ENCODE assay signal across 11 cellular contexts in genomic region chr17:50195196-50195865, GRCh38. TPM values are rescaled to one million over a fixed set of nuclear protein-coding genes. Genes with fewer than 3 reads are reported as not detected.
A peak's percentile ranks its signal among the peaks of the same experiment; 100 is the strongest.
DNase-seq lines count a peak whose midpoint lies in the region; ATAC-seq and TF ChIP-seq lines count a peak whose summit lies in the region.
"Had no signal": no experiment of that assay in that cellular context is flagged by ENCODE, and none has a peak within 500 bp of the region (broad histone marks: within the 10 kb centered on the region; RNA-seq: fewer than 3 reads in every experiment).

No MANE protein-coding gene starts in this region.

- H3K27me3 ChIP-seq in cardiac muscle cell = no peaks in the 10 kb centered on the region
- peaks cover 10% of the 10 kb centered on the region for H3K27me3 ChIP-seq in adrenal gland
- H3K27me3 ChIP-seq in H7 (ENCODE audit: control insufficient read depth, insufficient read depth, low read length) = no peaks in the 10 kb centered on the region

- intact Hi-C loops in cardiac septum (cut with DNase I) = no loop called here
- intact Hi-C loops in adrenal gland (cut with DNase I) = no loop called here

- H3K4me1 ChIP-seq in cardiac muscle cell (ENCODE audit: low read depth) (peaks cover 9% of the 10 kb centered on the region), adrenal gland (replicated peaks in 1 of 2) (peaks cover 3 to 7% of the 10 kb centered on the region in 2 donors)

- peaks cover 15% of the 10 kb centered on the region for H3K4me1 Mint-ChIP-seq in nephron progenitor cell

- H3K27ac ChIP-seq in cardiac muscle cell = no peak overlapping the region
- peak overlapping the region; percentile 92 to 97 for H3K27ac ChIP-seq in coronary artery
- no peak overlapping the region for H3K27ac ChIP-seq in adrenal gland

- TF ChIP-seq POLR2A in adrenal gland (IDR thresholded peaks at IDR 0.05) = no peak

- H3K4me3 Mint-ChIP-seq in nephron progenitor cell = no peak overlapping the region

- H3K36me3 ChIP-seq in cardiac muscle cell (peaks cover 39% of the 10 kb centered on the region), adrenal gland (replicated peaks in 1 of 2) (peaks cover 0 to 28% of the 10 kb centered on the region in 2 donors), H7 (replicated peaks; ENCODE audit: control insufficient read depth, insufficient read depth, low read length) (peaks cover 40% of the 10 kb centered on the region)

- H3K27me3 Mint-ChIP-seq in nephron progenitor cell (ENCODE audit: low read depth, poor library complexity) = peaks cover 11% of the 10 kb centered on the region

- peaks cover 54% of the 10 kb centered on the region for H3K36me3 Mint-ChIP-seq in nephron progenitor cell (ENCODE audit: low read depth)

- WGBS in adrenal gland, 4 donors = 71 to 78% (median 75%) methylated on average over 10 to 12 of the region's 12 CpGs

- TF ChIP-seq CTCF in cardiac muscle cell (IDR thresholded peaks at IDR 0.05; ENCODE audit: low read depth, low read length) (peak; percentile 44), coronary artery (IDR thresholded peaks at IDR 0.05) (no peak), nephron progenitor cell (IDR thresholded peaks at IDR 0.05) (no peak), adrenal gland (IDR thresholded peaks at IDR 0.05) (peak in 1 of 6 experiments; percentile 2)

- no peak for ATAC-seq in HG03045 (IDR thresholded peaks at IDR 0.05; ENCODE audit: unreplicated experiment)
- no peak for ATAC-seq in GM21786 (IDR thresholded peaks at IDR 0.05; ENCODE audit: unreplicated experiment)

- H3K9me3 Mint-ChIP-seq in nephron progenitor cell = no peaks in the 10 kb centered on the region

- DNase-seq in cardiac muscle cell (ENCODE audit: low read depth in 1 of 2, low spot score in 1 of 2) = peak in 1 of 2 donors; percentile 67
- DNase-seq in cardiac septum (ENCODE audit: low spot score) = no peak
- no peak for DNase-seq in coronary artery (ENCODE audit: low spot score)
- DNase-seq in nephron progenitor cell = no peak
- DNase-seq in adrenal gland = no peak
- no peak for DNase-seq in H7
- DNase-seq: activated CD4-positive, alpha-beta T cell treated with anti-CD3 and anti-CD28 coated beads, Interleukin-2, amount 50 U/mL, for 4 hours; MV-4-11; NCI-H69 had no signal

- H3K9me3 ChIP-seq in cardiac muscle cell (ENCODE audit: low read depth) (no peaks in the 10 kb centered on the region), adrenal gland (replicated peaks in 1 of 3) (no peaks in the 10 kb centered on the region)

- H3K4me3 ChIP-seq in cardiac muscle cell (no peak overlapping the region), coronary artery (no peak overlapping the region), adrenal gland (no peak overlapping the region), H7 (ENCODE audit: insufficient read depth, low read depth, low read length) (no peak overlapping the region)

- peak overlapping the region; percentile 59 for H3K27ac Mint-ChIP-seq in nephron progenitor cell

RNA-seq across cellular contexts. Expression of gene COL1A1, which starts 6.1 kb away (rescaled TPM):
- total RNA-seq in cardiac muscle cell = 80.6 and 127 TPM in 2 replicates
- 212 and 261 TPM in 2 replicates for polyA plus RNA-seq in cardiac muscle cell
- 142 TPM for total RNA-seq in cardiac septum
- 100 to 1,000 TPM in 4 of 8 donors, 10 to 100 TPM in 4; 50.2 to 263 (median 105) TPM for total RNA-seq in adrenal gland
- 100 to 1,000 TPM in 1 of 3 donors, 10 to 100 TPM in 2; 39.6 to 101 (median 40.1) TPM for polyA plus RNA-seq in adrenal gland
- 8.2 and 9.4 TPM in 2 replicates for total RNA-seq in H7 (2014; rRNA removed; shearing (Covaris generic))

RNA-seq across cellular contexts. Expression of gene SGCA, which starts 29.5 kb away (rescaled TPM):
- total RNA-seq in cardiac muscle cell (57.5 and 63.3 TPM in 2 replicates), cardiac septum (159 TPM), adrenal gland (1 to 10 TPM in 3 of 8 donors, under 1 TPM in 2, not detected in 3; 0.28 to 3.0 (median 1.2) TPM)
- polyA plus RNA-seq in cardiac muscle cell (69.9 and 90.6 TPM in 2 replicates), adrenal gland (1 to 10 TPM in 2 of 3 donors, not detected in 1; 5.2 to 5.5 TPM)
- total RNA-seq in H7 (2014; rRNA removed; shearing (Covaris generic)) = 0.52 and 1.1 TPM in 2 replicates

RNA-seq across cellular contexts. Expression of gene PPP1R9B, which starts 44.9 kb away (rescaled TPM):
- 45.6 and 59.4 TPM in 2 replicates for total RNA-seq in cardiac muscle cell
- 6.0 and 6.2 TPM in 2 replicates for polyA plus RNA-seq in cardiac muscle cell
- total RNA-seq in cardiac septum = 46.1 TPM
- total RNA-seq in adrenal gland = 10 to 100 TPM; 43.9 to 87.0 (median 62.0) TPM
- polyA plus RNA-seq in adrenal gland = 100 to 1,000 TPM in 1 of 3 donors, 10 to 100 TPM in 2; 21.8 to 128 (median 27.2) TPM
- total RNA-seq in H7 (2014; rRNA removed; shearing (Covaris generic)) = 15.0 and 21.1 TPM in 2 replicates

Comparison
In these comparisons a context has a peak if more than half of its experiments do, and no peak if none do; other contexts are left out.
1. H3K27ac ChIP-seq: peak in coronary artery (2 of 2); none in cardiac muscle cell (single experiment) and adrenal gland (0 of 5).
2. RNA of gene SGCA, which starts 29.5 kb away (total RNA-seq): 159 TPM in cardiac septum (single experiment) and 57.5 to 63.3 TPM in cardiac muscle cell; 0.28 to 3.0 TPM in adrenal gland and 0.52 to 1.1 TPM in H7; every median in the first group is over 10 times any median in the second.